Comparison of ENCODE assay signal across 11 cellular contexts in genomic region chr12:46260153-46260912, GRCh38. TPM values are rescaled to one million over a fixed set of nuclear protein-coding genes. Genes with fewer than 3 reads are reported as not detected.
DNase-seq lines count a peak whose midpoint lies in the region; ATAC-seq and TF ChIP-seq lines count a peak whose summit lies in the region.
"Had no signal": no experiment of that assay in that cellular context is flagged by ENCODE, and none has a peak within 500 bp of the region (broad histone marks: within the 10 kb centered on the region; RNA-seq: fewer than 3 reads in every experiment).

No MANE protein-coding gene starts in this region.

- peak overlapping the region; percentile 80 to 82 for H4K8ac ChIP-seq in IMR-90 (ENCODE audit: low read depth in 2 of 2, low read length in 2 of 2)

- H3K56ac ChIP-seq in IMR-90 (ENCODE audit: extremely low read depth, insufficient read depth, low read length): peak overlapping the region; percentile 90

- H3K79me2 ChIP-seq in OCI-LY7 (ENCODE audit: insufficient read depth, low read depth, low read length): peaks cover 100% of the 10 kb centered on the region

- peak overlapping the region; percentile 97 for H3K18ac ChIP-seq in IMR-90 (ENCODE audit: low read depth, low read length)

- TF ChIP-seq RAD21 in IMR-90 (IDR thresholded peaks at IDR 0.05; ENCODE audit: low read length): no peak

- H2BK5ac ChIP-seq in IMR-90 (ENCODE audit: low read depth, low read length, poor library complexity, severe bottlenecking): peak overlapping the region; percentile 98

- intact Hi-C loops in IMR-90 (cut with micrococcal nuclease): loop anchor here (5.0 to 10.0 kb wide), 3 partner anchors 38 to 674 kb away; no protein-coding TSS in a partner anchor
- intact Hi-C loops in OCI-LY7 (cut with micrococcal nuclease; ENCODE audit: unreplicated experiment): loop anchor here (10.0 kb wide), 1 partner anchor 954 kb away; no protein-coding TSS in a partner anchor

- H2BK120ac ChIP-seq in IMR-90 (ENCODE audit: low read depth, low read length): peak overlapping the region; percentile 91

- H2BK20ac ChIP-seq in IMR-90 (ENCODE audit: low read depth, low read length): peak overlapping the region; percentile 65

- H3K27me3 ChIP-seq in IMR-90 (ENCODE audit: control insufficient read depth, insufficient read depth, low read length) (no peaks in the 10 kb centered on the region), muscle layer of duodenum (ENCODE audit: low read depth, low read length) (no peaks in the 10 kb centered on the region)

- ATAC-seq in IMR-90 (ENCODE audit: low read depth): peak; percentile 82
- ATAC-seq: activated T-cell treated with anti-CD3 and anti-CD28 coated beads, Interleukin-2, amount 50 U/mL, for 4 hours had no signal

- BruUV-seq in IMR-90 (replicated peaks; lab: Mats Ljungman, UMichigan) (no TSS peak), OCI-LY7 (replicated peaks; lab: Mats Ljungman, UMichigan) (no TSS peak)

- H3K23ac ChIP-seq in IMR-90 (ENCODE audit: low read depth, low read length): peak overlapping the region; percentile 96

- WGBS in IMR-90 (ENCODE audit: extremely low coverage in 2 of 2, insufficient read length in 1 of 2), 2 experiments: 86% methylated on average over 2 of the region's 5 CpGs; no CpG with 5 or more reads in 1 of the 2 experiments

- no peak for TF ChIP-seq POLR2A in IMR-90 (IDR thresholded peaks at IDR 0.05; ENCODE audit: low read depth, low read length)

- peaks cover 16 to 69% of the 10 kb centered on the region in 2 experiments for H3K79me1 ChIP-seq in IMR-90 (ENCODE audit: low read depth in 1 of 2, low read length in 2 of 2)

- H3K4me2 ChIP-seq in IMR-90 (ENCODE audit: low read depth, low read length): peak overlapping the region; percentile 91
- H3K4me2 ChIP-seq in OCI-LY7 (ENCODE audit: low read length): no peak overlapping the region

- H3K4me1 ChIP-seq in IMR-90 (ENCODE audit: control insufficient read depth, insufficient read depth, low read length) (peaks cover 26% of the 10 kb centered on the region), muscle layer of duodenum (ENCODE audit: control insufficient read depth in 1 of 2, insufficient read depth in 2 of 2, low read length in 2 of 2) (peaks cover 0 to 34% of the 10 kb centered on the region in 2 donors), OCI-LY7 (ENCODE audit: insufficient read depth, low read length, poor library complexity, severe bottlenecking) (peaks cover 32% of the 10 kb centered on the region)

- peak overlapping the region; percentile 67; the same call in 2 of the 3 replicates for H2BK15ac ChIP-seq in IMR-90 (ENCODE audit: low read depth, low read length)

- H4K20me1 ChIP-seq in IMR-90 (ENCODE audit: insufficient read depth, low read length): peaks cover 73% of the 10 kb centered on the region
- peaks cover 53% of the 10 kb centered on the region for H4K20me1 ChIP-seq in OCI-LY7 (ENCODE audit: insufficient read depth, low read length)

- TF ChIP-seq CTCF in IMR-90 (conservative IDR thresholded peaks at IDR 0.05; ENCODE audit: low read depth, low read length): no peak
- TF ChIP-seq CTCF in epithelial cell of esophagus (IDR thresholded peaks at IDR 0.05; ENCODE audit: insufficient read depth, low read depth, low read length, missing control alignments): no peak
- no peak for TF ChIP-seq CTCF in OCI-LY7 (conservative IDR thresholded peaks at IDR 0.05; ENCODE audit: low read length)

- peak overlapping the region; percentile 43 for H2AK9ac ChIP-seq in IMR-90 (replicated peaks; ENCODE audit: low read depth, low read length, poor library complexity)

- H3K9me3 ChIP-seq in IMR-90 (ENCODE audit: control insufficient read depth, insufficient read depth, low read length): no peaks in the 10 kb centered on the region
- no peaks in the 10 kb centered on the region for H3K9me3 ChIP-seq in muscle layer of duodenum (ENCODE audit: control insufficient read depth in 1 of 2, low read length in 2 of 2)
- peaks cover 3% of the 10 kb centered on the region; the same call in 1 of the 2 replicates for H3K9me3 ChIP-seq in OCI-LY7 (ENCODE audit: low read length)

- H3K9me1 ChIP-seq in IMR-90 (ENCODE audit: insufficient read depth, low read length): peaks cover 21% of the 10 kb centered on the region

- H2AFZ ChIP-seq in IMR-90 (replicated peaks; ENCODE audit: low read length, poor library complexity) (no peak overlapping the region), OCI-LY7 (ENCODE audit: low read length) (no peak overlapping the region)

- dilution Hi-C loops in IMR-90 (cut with HindIII; ENCODE audit: low sequenced_read_pairs, unreplicated experiment): no loop called here

- CTCF ChIA-PET in IMR-90 (lab: Yijun Ruan, JAX) (interaction anchor here (1.3 kb wide), 1 partner anchor 56 kb away, joined by 3 read pairs; no protein-coding TSS in a partner anchor), OCI-LY7 (lab: Charles Lee; ENCODE audit: unreplicated experiment) (no interaction called here)

- H2AK5ac ChIP-seq in IMR-90 (ENCODE audit: low read depth, low read length): peak overlapping the region; percentile 92

- peak overlapping the region; percentile 89 for H4K91ac ChIP-seq in IMR-90 (ENCODE audit: insufficient read depth, low read depth, low read length)

- POLR2A ChIA-PET in IMR-90 (lab: Charles Lee; ENCODE audit: unreplicated experiment) (interaction anchor here (1.0 kb wide), 1 partner anchor 9 kb away, joined by 3 read pairs; the partner anchor contains the start of gene SLC38A1), OCI-LY7 (lab: Charles Lee) (interaction anchor here (0.6 to 1.0 kb wide), 3 partner anchors 30 to 1942 kb away, joined by 3 to 7 read pairs (median 3); no protein-coding TSS in a partner anchor)

- H3K4ac ChIP-seq in IMR-90 (ENCODE audit: low read depth, low read length): peak overlapping the region; percentile 90

- H3K4me3 ChIP-seq in IMR-90 (ENCODE audit: insufficient read depth, low read depth, low read length): peak overlapping the region; percentile 2; the same call in 1 of the 2 replicates
- H3K4me3 ChIP-seq in epithelial cell of esophagus (ENCODE audit: low read length): peak overlapping the region; percentile 6
- H3K4me3 ChIP-seq in muscle layer of duodenum (ENCODE audit: low read depth in 1 of 2, low read length in 2 of 2): no peak overlapping the region
- H3K4me3 ChIP-seq in OCI-LY7 (ENCODE audit: low read depth, low read length, poor library complexity, severe bottlenecking): no peak overlapping the region

- H3K9me2 ChIP-seq in OCI-LY7 (ENCODE audit: insufficient read depth, low read length): no peaks in the 10 kb centered on the region

- H4K5ac ChIP-seq in IMR-90 (ENCODE audit: low read depth, low read length): peak overlapping the region; percentile 95

- H3K36me3 ChIP-seq in IMR-90 (ENCODE audit: control insufficient read depth, insufficient read depth, low read length) (peaks cover 2% of the 10 kb centered on the region; the same call in 1 of the 2 replicates), muscle layer of duodenum (ENCODE audit: control insufficient read depth in 1 of 2, insufficient read depth in 2 of 2, low read length in 2 of 2) (no peaks in the 10 kb centered on the region), OCI-LY7 (ENCODE audit: insufficient read depth, low read length) (peaks cover 95% of the 10 kb centered on the region)

- in situ Hi-C loops in IMR-90 (cut with MboI; ENCODE audit: low sequenced_read_pairs): no loop called here

- H3K27ac ChIP-seq in IMR-90 (ENCODE audit: insufficient read depth, low read length) (peak overlapping the region; percentile 98), muscle layer of duodenum (ENCODE audit: low read length) (peak overlapping the region; percentile 58), OCI-LY7 (ENCODE audit: low read depth, low read length, poor library complexity, severe bottlenecking) (no peak overlapping the region)

- peak; percentile 51 for DNase-seq in AG08396 (ENCODE audit: low spot score)
- peak; percentile 70 for DNase-seq in IMR-90
- DNase-seq in epithelial cell of esophagus (ENCODE audit: low read depth): peak; percentile 65
- DNase-seq in NCI-H748 (lab: John Stamatoyannopoulos, UW; ENCODE audit: unreplicated experiment): no peak
- no peak for DNase-seq in NOMO-1 treated with DMSO at 0.1 percent for 48 hours (lab: John Stamatoyannopoulos, UW; ENCODE audit: unreplicated experiment)
- DNase-seq in OCI-LY7 (ENCODE audit: low spot score): no peak
- no peak for DNase-seq in SK-N-DZ (ENCODE audit: low spot score)
- DNase-seq: activated T-cell treated with anti-CD3 and anti-CD28 coated beads, Interleukin-2, amount 50 U/mL, for 4 hours; naive B cell; T-helper 9 cell had no signal

- peak overlapping the region; percentile 76 for H3K9ac ChIP-seq in IMR-90 (ENCODE audit: low read depth, low read length)

- peak overlapping the region; percentile 86 for H3K14ac ChIP-seq in IMR-90 (replicated peaks; ENCODE audit: low read depth, low read length)

TF ChIP-seq in IMR-90, 13 proteins besides CTCF, POLR2A, EP300 and RAD21:
- TF ChIP-seq USF2 (IDR thresholded peaks at IDR 0.05; ENCODE audit: low read depth, low read length): peak; percentile 50; the same call in 1 of the 2 replicates
- no peak for TF ChIP-seq NFE2L2 (IDR thresholded peaks at IDR 0.05; ENCODE audit: low read depth, low read length)
- TF ChIP-seq BHLHE40 (IDR thresholded peaks at IDR 0.05; ENCODE audit: low read depth, low read length): peak; percentile 82; the same call in 1 of the 2 replicates
TF ChIP-seq in IMR-90: peak in this region for 2.

RNA-seq across cellular contexts. Expression of gene SLC38A1, which starts 8.5 kb away (rescaled TPM):
- total RNA-seq in IMR-90 (2012; rRNA removed): 61.5 and 71.9 TPM in 2 replicates
- polyA plus RNA-seq in IMR-90 (2012; rRNA removed): 20.9 and 22.8 TPM in 2 replicates
- 4.7 and 6.3 TPM in 2 replicates for polyA plus RNA-seq in IMR-90 (2012; cell fraction: cytosol; rRNA removed)
- polyA plus RNA-seq in IMR-90 (2012; cell fraction: nucleus; rRNA removed; ENCODE audit: low replicate concordance): 11.9 and 24.4 TPM in 2 replicates
- total RNA-seq in OCI-LY7 (2014; rRNA removed; shearing (Covaris generic)): 114 and 117 TPM in 2 replicates
- 163 and 165 TPM in 2 replicates for total RNA-seq in OCI-LY7 (2022)
- 76.3 and 94.1 TPM in 2 replicates for polyA plus RNA-seq in SK-N-DZ (2014; cell fraction: cytosol; rRNA removed)
- 88.1 and 118 TPM in 2 replicates for polyA plus RNA-seq in SK-N-DZ (2014; cell fraction: nucleus; rRNA removed)

Comparison
In these comparisons a context has a peak if more than half of its experiments do, and no peak if none do; other contexts are left out.
1. DNase-seq: peak in AG08396 (single experiment), IMR-90 (single experiment) and epithelial cell of esophagus (single experiment); none in NCI-H748 (single experiment), NOMO-1 treated with DMSO at 0.1 percent for 48 hours (single experiment), OCI-LY7 (single experiment) and SK-N-DZ (single experiment).
2. H3K4me3 ChIP-seq: peak in IMR-90 (single experiment) and epithelial cell of esophagus (single experiment); none in muscle layer of duodenum (0 of 2) and OCI-LY7 (single experiment).